ENCODE assay signal across 12 cellular contexts in the genomic region with DNA sequence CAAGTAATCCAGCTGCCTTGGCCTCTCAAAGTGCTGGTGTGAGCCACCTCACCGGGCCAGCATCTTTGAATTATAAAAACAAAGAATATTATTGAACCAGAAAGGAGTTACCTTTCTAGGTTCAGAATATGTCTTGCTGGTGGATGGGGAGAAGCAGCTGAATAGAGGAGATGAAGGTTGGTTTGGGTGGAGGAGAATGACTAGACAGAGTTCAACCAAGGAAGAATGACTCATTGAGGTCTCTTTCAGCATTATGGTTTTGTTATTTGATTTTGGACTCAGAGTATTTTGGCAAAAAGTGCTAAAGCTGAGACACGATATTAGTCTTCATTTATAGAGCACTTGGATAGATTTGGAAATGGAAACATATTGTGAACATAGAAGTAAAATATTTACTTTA.
DNase-seq lines count a peak whose midpoint lies in the region; ATAC-seq and TF ChIP-seq lines count a peak whose summit lies in the region.
"Had no signal": no experiment of that assay in that cellular context is flagged by ENCODE, and none has a peak within 500 bp of the region (broad histone marks: within the 10 kb centered on the region; RNA-seq: fewer than 3 reads in every experiment).

No MANE protein-coding gene starts in this region.

- no peaks in the 10 kb centered on the region for H3K27me3 ChIP-seq in adipocyte (replicated peaks; ENCODE audit: control insufficient read depth, insufficient read depth, low read length)

- DNase-seq in GM03348 (ENCODE audit: low spot score) (peak; percentile 65), NCI-H146 treated with DMSO at 0.1 percent for 48 hours (lab: John Stamatoyannopoulos, UW; ENCODE audit: unreplicated experiment) (peak; percentile 18), adipocyte (ENCODE audit: low read depth) (peak; percentile 9), fibroblast of the aortic adventitia (ENCODE audit: low read depth) (peak; percentile 81), cortex of kidney (lab: John Stamatoyannopoulos, UW) (no peak)
- DNase-seq: activated CD4-positive, CD25-positive, alpha-beta regulatory T cell treated with anti-CD3 and anti-CD28 coated beads, Interleukin-2, amount 50 U/mL, for 72 hours; activated naive CD4-positive, alpha-beta T cell; SHP77 treated with DMSO at 0.1 percent for 48 hours; stimulated activated CD4-positive, alpha-beta T cell treated with anti-CD3 and anti-CD28 coated beads, Interleukin-15, amount 100 ng/mL, for 24 hours had no signal

- no peak for TF ChIP-seq CTCF in fibroblast of the aortic adventitia (IDR thresholded peaks at IDR 0.05; ENCODE audit: insufficient read depth, low read length)

- no peak overlapping the region for H3K9ac ChIP-seq in adipocyte (ENCODE audit: low read length)

- H3K4me3 ChIP-seq in adipocyte (ENCODE audit: low read length) (no peak overlapping the region), fibroblast of the aortic adventitia (ENCODE audit: low read depth, low read length) (no peak overlapping the region)

- peaks cover 31% of the 10 kb centered on the region for H3K4me1 ChIP-seq in adipocyte (ENCODE audit: control insufficient read depth, insufficient read depth, low read length)

- no peaks in the 10 kb centered on the region for H3K9me3 ChIP-seq in adipocyte (ENCODE audit: control insufficient read depth, low read length)

- ATAC-seq in GM19328 (IDR thresholded peaks at IDR 0.05; ENCODE audit: unreplicated experiment) = no peak
- no peak for ATAC-seq in HG03108 (IDR thresholded peaks at IDR 0.05; ENCODE audit: unreplicated experiment)
- ATAC-seq in HG02798 (IDR thresholded peaks at IDR 0.05; ENCODE audit: poor library complexity, unreplicated experiment) = no peak

- no peaks in the 10 kb centered on the region for H3K36me3 ChIP-seq in adipocyte (ENCODE audit: control insufficient read depth, insufficient read depth, low read length, severe bottlenecking)
